Comparison of ENCODE assay signal across 21 cellular contexts in genomic region chr1:231410041-231410591, GRCh38. TPM values are rescaled to one million over a fixed set of nuclear protein-coding genes. Genes with fewer than 3 reads are reported as not detected.
DNase-seq lines count a peak whose midpoint lies in the region; ATAC-seq and TF ChIP-seq lines count a peak whose summit lies in the region.
"Had no signal": no experiment of that assay in that cellular context is flagged by ENCODE, and none has a peak within 500 bp of the region (broad histone marks: within the 10 kb centered on the region; RNA-seq: fewer than 3 reads in every experiment).

No MANE protein-coding gene starts in this region.

- TF ChIP-seq CTCF in left ventricle myocardium inferior (IDR thresholded peaks at IDR 0.05; ENCODE audit: borderline replicate concordance) (no peak), PC-3 (conservative IDR thresholded peaks at IDR 0.05; ENCODE audit: low read depth, low read length) (no peak), A673 (conservative IDR thresholded peaks at IDR 0.05; ENCODE audit: low read depth, low read length) (no peak)

- peaks cover 36% of the 10 kb centered on the region for H3K36me3 Mint-ChIP-seq in activated T-cell treated with anti-CD3 and anti-CD28 coated beads, Interleukin-2, amount 50 U/mL, for 24 hours (ENCODE audit: low read depth)

- H3K9me3 ChIP-seq in left ventricle myocardium inferior (replicated peaks) = no peaks in the 10 kb centered on the region
- no peaks in the 10 kb centered on the region for H3K9me3 ChIP-seq in PC-3 (ENCODE audit: low read length)
- no peaks in the 10 kb centered on the region for H3K9me3 ChIP-seq in A673 (ENCODE audit: low read depth, low read length, poor library complexity, severe bottlenecking)
- H3K9me3 ChIP-seq: gastroesophageal sphincter had no signal

- H3K4me2 ChIP-seq in PC-3 (ENCODE audit: low read length) = no peak overlapping the region
- H3K4me2 ChIP-seq: KMS-11 had no signal

- H3K27me3 ChIP-seq in left ventricle myocardium inferior (ENCODE audit: low read depth) (no peaks in the 10 kb centered on the region), PC-3 (ENCODE audit: low read length) (no peaks in the 10 kb centered on the region), A673 (replicated peaks; ENCODE audit: insufficient read depth, low read depth, low read length, poor library complexity) (no peaks in the 10 kb centered on the region)
- H3K27me3 ChIP-seq: gastroesophageal sphincter had no signal

- no peaks in the 10 kb centered on the region for H3F3A ChIP-seq in PC-3 (ENCODE audit: low read length, unreplicated experiment)

- H3K36me3 ChIP-seq in left ventricle myocardium inferior (no peaks in the 10 kb centered on the region), PC-3 (ENCODE audit: low read depth, low read length) (no peaks in the 10 kb centered on the region), A673 (ENCODE audit: insufficient read depth, low read length, poor library complexity, severe bottlenecking) (peaks cover 3% of the 10 kb centered on the region)

- no peak overlapping the region for H3K9ac ChIP-seq in PC-3 (ENCODE audit: low read length)
- H3K9ac ChIP-seq: KMS-11 had no signal

- intact Hi-C loops in Right ventricle myocardium superior (cut with DNase I) (no loop called here), left ventricle myocardium inferior (cut with micrococcal nuclease) (loop anchor here (10.0 kb wide), 2 partner anchors 45 to 125 kb away; no protein-coding TSS in a partner anchor), PC-3 (cut with micrococcal nuclease) (no loop called here), left ventricle myocardium superior (cut with micrococcal nuclease) (no loop called here), A673 (cut with micrococcal nuclease; ENCODE audit: unreplicated experiment) (no loop called here)

- no peaks in the 10 kb centered on the region for H3K9me3 Mint-ChIP-seq in activated T-cell treated with anti-CD3 and anti-CD28 coated beads, Interleukin-2, amount 50 U/mL, for 24 hours
- H3K9me3 Mint-ChIP-seq: activated naive CD4-positive, alpha-beta T cell treated with anti-CD3 and anti-CD28 coated beads, Interleukin-2, amount 50 U/mL, for 72 hours; CD4-positive, alpha-beta T cell; nephron had no signal

- POLR2A ChIA-PET in PC-3 (lab: Charles Lee; ENCODE audit: unreplicated experiment) (no interaction called here), A673 (lab: Charles Lee; ENCODE audit: low non-redundant PET) (no interaction called here)

- no peak for DNase-seq in Right ventricle myocardium superior
- no peak for DNase-seq in left ventricle myocardium inferior
- peak; percentile 1 for DNase-seq in PC-3
- no peak for DNase-seq in left ventricle myocardium superior
- DNase-seq in A673 (ENCODE audit: low spot score) = no peak
- no peak for DNase-seq in activated T-cell treated with anti-CD3 and anti-CD28 coated beads, Interleukin-2, amount 50 U/mL, for 24 hours
- no peak for DNase-seq in NCI-H2081 treated with DMSO at 0.1 percent for 48 hours (lab: John Stamatoyannopoulos, UW)
- no peak for DNase-seq in mucosa of gallbladder (ENCODE audit: low spot score)
- DNase-seq: activated CD4-positive, CD25-positive, alpha-beta regulatory T cell; CD4-positive, alpha-beta T cell; dermis blood vessel endothelial cell; NCI-H1105; NCI-H526 treated with DMSO at 0.1 percent for 48 hours; posterior cingulate gyrus; SIG-M5; stimulated activated CD4-positive, alpha-beta T cell treated with anti-CD3 and anti-CD28 coated beads, Interleukin-4, amount 100 ng/mL, for 24 hours; T-helper 17 cell had no signal

- H3K4me1 ChIP-seq in left ventricle myocardium inferior = peaks cover 100% of the 10 kb centered on the region
- peaks cover 30% of the 10 kb centered on the region for H3K4me1 ChIP-seq in PC-3 (ENCODE audit: insufficient read depth, low read length)
- peaks cover 7% of the 10 kb centered on the region for H3K4me1 ChIP-seq in A673 (ENCODE audit: insufficient read depth, low read length, poor library complexity, severe bottlenecking)

- CTCF ChIA-PET in PC-3 (lab: Charles Lee) = no interaction called here
- CTCF ChIA-PET in A673 (lab: Charles Lee) = no interaction called here

- H3K27me3 Mint-ChIP-seq in activated T-cell treated with anti-CD3 and anti-CD28 coated beads, Interleukin-2, amount 50 U/mL, for 24 hours = no peaks in the 10 kb centered on the region
- H3K27me3 Mint-ChIP-seq: CD4-positive, alpha-beta T cell; T-helper 17 cell had no signal

- H2AFZ ChIP-seq in PC-3 (ENCODE audit: low read length) = no peak overlapping the region

- H3K27ac ChIP-seq in left ventricle myocardium inferior (replicated peaks) (no peak overlapping the region), PC-3 (ENCODE audit: low read length) (no peak overlapping the region), A673 (ENCODE audit: low read depth, low read length, poor library complexity, severe bottlenecking) (no peak overlapping the region)
- H3K27ac ChIP-seq: KMS-11 had no signal

- peaks cover 37% of the 10 kb centered on the region for H3K4me1 Mint-ChIP-seq in activated T-cell treated with anti-CD3 and anti-CD28 coated beads, Interleukin-2, amount 50 U/mL, for 24 hours (ENCODE audit: low read depth)

- BruUV-seq in PC-3 (replicated peaks; lab: Mats Ljungman, UMichigan) (no TSS peak), A673 (replicated peaks; lab: Mats Ljungman, UMichigan) (no TSS peak)

- H3K4me3 Mint-ChIP-seq in activated T-cell treated with anti-CD3 and anti-CD28 coated beads, Interleukin-2, amount 50 U/mL, for 24 hours = no peak overlapping the region
- H3K4me3 Mint-ChIP-seq: CD4-positive, alpha-beta T cell; nephron; T-helper 17 cell had no signal

- H3K27ac Mint-ChIP-seq in activated T-cell treated with anti-CD3 and anti-CD28 coated beads, Interleukin-2, amount 50 U/mL, for 24 hours = no peak overlapping the region
- H3K27ac Mint-ChIP-seq: activated naive CD4-positive, alpha-beta T cell treated with anti-CD3 and anti-CD28 coated beads, Interleukin-2, amount 50 U/mL, for 72 hours; CD4-positive, alpha-beta T cell; nephron; T-helper 17 cell had no signal

- peak; percentile 11 for ATAC-seq in Right ventricle myocardium superior (ENCODE audit: poor library complexity)
- no peak for ATAC-seq in PC-3
- ATAC-seq in left ventricle myocardium superior = peak; percentile 35
- ATAC-seq: activated naive CD4-positive, alpha-beta T cell treated with anti-CD3 and anti-CD28 coated beads, Interleukin-2, amount 50 U/mL, for 72 hours; gastroesophageal sphincter; T-helper 17 cell had no signal

- H3K9me2 ChIP-seq in PC-3 (replicated peaks; ENCODE audit: low read length) = no peaks in the 10 kb centered on the region

- H3K4me3 ChIP-seq in left ventricle myocardium inferior = no peak overlapping the region
- H3K4me3 ChIP-seq in PC-3 (ENCODE audit: low read length) = no peak overlapping the region
- H3K4me3 ChIP-seq in A673 (ENCODE audit: low read depth, low read length, poor library complexity, severe bottlenecking) = no peak overlapping the region
- H3K4me3 ChIP-seq: gastroesophageal sphincter had no signal

- peaks cover 37% of the 10 kb centered on the region for H4K20me1 ChIP-seq in PC-3 (ENCODE audit: low read length)

- H3K79me2 ChIP-seq in PC-3 (ENCODE audit: low read length) = peaks cover 92% of the 10 kb centered on the region

RNA-seq across cellular contexts. Expression of gene EGLN1, which starts 12.0 kb away (rescaled TPM):
- total RNA-seq in Right ventricle myocardium superior (75.2 TPM), left ventricle myocardium inferior (83.2 TPM), PC-3 (2014; rRNA removed) (37.0 and 44.9 TPM in 2 replicates), left ventricle myocardium superior (79.8 TPM), A673 (2021) (29.5 and 30.4 TPM in 2 replicates), mucosa of gallbladder (49.1 TPM)
